In the genomic region with DNA sequence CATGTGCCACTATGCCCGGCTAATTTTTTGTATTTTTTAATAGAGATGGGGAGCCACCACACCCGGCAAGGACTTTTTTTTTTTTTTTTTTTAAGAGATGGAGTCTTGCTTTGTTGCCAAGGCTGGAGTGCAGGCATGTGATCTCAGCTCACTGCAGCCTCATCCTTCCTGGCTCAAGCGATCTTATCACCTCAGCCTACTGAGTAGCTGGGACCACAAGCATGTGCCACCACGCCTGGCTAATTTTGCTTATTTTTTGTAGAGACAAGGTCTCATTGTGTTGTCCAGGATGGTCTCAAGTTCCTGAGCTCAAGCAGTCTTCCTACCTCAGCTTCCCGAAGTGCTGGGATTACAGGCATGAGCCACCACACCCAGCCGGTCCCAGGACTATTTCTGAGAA, we compare ENCODE assay signal across 25 cellular contexts. TPM values are rescaled to one million over a fixed set of nuclear protein-coding genes. Genes with fewer than 3 reads are reported as not detected.
A peak's percentile ranks its signal among the peaks of the same experiment; 100 is the strongest.
DNase-seq lines count a peak whose midpoint lies in the region; ATAC-seq and TF ChIP-seq lines count a peak whose summit lies in the region.
"Had no signal": no experiment of that assay in that cellular context is flagged by ENCODE, and none has a peak within 500 bp of the region (broad histone marks: within the 10 kb centered on the region; RNA-seq: fewer than 3 reads in every experiment).

No MANE protein-coding gene starts in this region.

- no peaks in the 10 kb centered on the region for H3K4me1 ChIP-seq in GM23338 (ENCODE audit: insufficient read depth)
- H3K4me1 ChIP-seq in thyroid gland = no peaks in the 10 kb centered on the region
- H3K4me1 ChIP-seq: ascending aorta, heart left ventricle, lower lobe of right lung had no signal

- H3F3A ChIP-seq in GM23338 (replicated peaks; ENCODE audit: low read depth) = no peaks in the 10 kb centered on the region

- H3K4me1 Mint-ChIP-seq in GM23338 = peaks cover 2% of the 10 kb centered on the region; the same call in 1 of the 3 replicates
- H3K4me1 Mint-ChIP-seq: activated naive CD4-positive, alpha-beta T cell treated with anti-CD3 and anti-CD28 coated beads, Interleukin-2, amount 10 ng/mL, durations not matched to agents 7 days and 5 days had no signal

- peaks cover 6% of the 10 kb centered on the region for H3K27me3 Mint-ChIP-seq in GM23338 (ENCODE audit: insufficient read depth, low read depth, poor library complexity)
- H3K27me3 Mint-ChIP-seq: activated B cell treated with CpG ODN at 0.5 μM for 24 hours, IgD-negative memory B cell had no signal

- TF ChIP-seq POLR2A in erythroblast (IDR thresholded peaks at IDR 0.05; ENCODE audit: low read length) = no peak
- no peak for TF ChIP-seq POLR2A in thyroid gland (IDR thresholded peaks at IDR 0.05)

- no peaks in the 10 kb centered on the region for H3K9me3 ChIP-seq in thyroid gland
- H3K9me3 ChIP-seq: ascending aorta, esophagus squamous epithelium, heart left ventricle, lower lobe of right lung, thoracic aorta had no signal

- no peaks in the 10 kb centered on the region for H3K9me2 ChIP-seq in GM23338 (ENCODE audit: insufficient read depth)

- TF ChIP-seq CTCF in GM23338 (conservative IDR thresholded peaks at IDR 0.05; ENCODE audit: low read depth in 2 of 2) (no peak), thyroid gland (IDR thresholded peaks at IDR 0.05) (no peak)

- H3K79me2 ChIP-seq in GM23338 (replicated peaks; ENCODE audit: insufficient read depth) = no peaks in the 10 kb centered on the region

- H3K27me3 ChIP-seq in GM23338 (ENCODE audit: insufficient read depth) = no peaks in the 10 kb centered on the region
- H3K27me3 ChIP-seq in thyroid gland = no peaks in the 10 kb centered on the region
- H3K27me3 ChIP-seq: ascending aorta, heart left ventricle had no signal

- no peaks in the 10 kb centered on the region for H3K36me3 Mint-ChIP-seq in GM23338 (ENCODE audit: low read depth)
- H3K36me3 Mint-ChIP-seq: activated naive CD4-positive, alpha-beta T cell treated with anti-CD3 and anti-CD28 coated beads, Interleukin-2, amount 10 ng/mL, durations not matched to agents 7 days and 5 days; stimulated activated naive B cell treated with anti-CD40 and anti-IgM and Interleukin-4, amounts not matched to agents 10 μg/mL and 1 μg/mL and 100 μg/mL, for 72 hours had no signal

- WGBS in thyroid gland, 2 donors = 43 to 45% methylated on average over 6 of the region's 6 CpGs

- H2AFZ ChIP-seq in GM23338 = peak overlapping the region; percentile 63; the same call in 1 of the 2 replicates

- in situ Hi-C loops in G401 (cut with HindIII; ENCODE audit: low sequenced_read_pairs) = no loop called here

- DNase-seq in GM23338 (ENCODE audit: low spot score) (no peak), RPMI7951 (ENCODE audit: low read depth) (peak; percentile 28), erythroblast (lab: John Stamatoyannopoulos, UW) (peak; percentile 69), thyroid gland (peak; percentile 37 to 42), G401 (ENCODE audit: low spot score) (no peak), foreskin melanocyte (no peak)
- no peak for DNase-seq in stimulated activated CD8-positive, alpha-beta memory T cell treated with anti-CD3 and anti-CD28 coated beads, Interleukin-4, amount 100 ng/mL, for 48 hours
- DNase-seq: activated B cell treated with CpG ODN at 0.5 μM for 24 hours; activated CD8-positive, alpha-beta T cell treated with anti-CD3 and anti-CD28 coated beads for 36 hours; activated naive CD4-positive, alpha-beta T cell treated with anti-CD3 and anti-CD28 coated beads, Interleukin-2, amount 10 ng/mL, durations not matched to agents 7 days and 5 days; activated T-cell treated with anti-CD3 and anti-CD28 coated beads, Interleukin-2, amount 50 U/mL, for 24 hours; AML-193; cerebellar nuclear complex; effector CD8-positive, alpha-beta T cell; esophagus squamous epithelium; H7; heart left ventricle; lower lobe of right lung; NCI-H1930; NCI-H510A treated with DMSO at 0.1 percent for 48 hours; stimulated activated naive B cell treated with anti-CD40 and anti-IgM and Interleukin-4, amounts not matched to agents 10 μg/mL and 1 μg/mL and 100 μg/mL, for 72 hours had no signal

- H3K4me2 ChIP-seq in GM23338 = no peak overlapping the region

- H3K27ac ChIP-seq in GM23338 (ENCODE audit: low read depth) (no peak overlapping the region), thyroid gland (no peak overlapping the region)
- H3K27ac ChIP-seq: ascending aorta, esophagus squamous epithelium, heart left ventricle, lower lobe of right lung, thoracic aorta had no signal

- H3K9me3 Mint-ChIP-seq in GM23338 = no peaks in the 10 kb centered on the region
- H3K9me3 Mint-ChIP-seq: activated B cell treated with CpG ODN at 0.5 μM for 24 hours; activated CD8-positive, alpha-beta T cell treated with anti-CD3 and anti-CD28 coated beads for 36 hours; activated naive CD4-positive, alpha-beta T cell treated with anti-CD3 and anti-CD28 coated beads, Interleukin-2, amount 10 ng/mL, durations not matched to agents 7 days and 5 days; activated T-cell treated with anti-CD3 and anti-CD28 coated beads, Interleukin-2, amount 50 U/mL, for 24 hours; IgD-negative memory B cell; stimulated activated naive B cell treated with anti-CD40 and anti-IgM and Interleukin-4, amounts not matched to agents 10 μg/mL and 1 μg/mL and 100 μg/mL, for 72 hours had no signal

- H3K36me3 ChIP-seq in GM23338 (ENCODE audit: insufficient read depth) (no peaks in the 10 kb centered on the region), thyroid gland (no peaks in the 10 kb centered on the region)
- H3K36me3 ChIP-seq: ascending aorta, esophagus squamous epithelium, heart left ventricle, lower lobe of right lung, thoracic aorta had no signal

- no peaks in the 10 kb centered on the region for H4K20me1 ChIP-seq in GM23338 (replicated peaks; ENCODE audit: insufficient read depth)

- ATAC-seq in GM23338 = no peak
- ATAC-seq: activated CD8-positive, alpha-beta T cell treated with anti-CD3 and anti-CD28 coated beads for 36 hours; heart left ventricle; lower lobe of right lung; sciatic nerve; stimulated activated naive B cell treated with anti-CD40 and anti-IgM and Interleukin-4, amounts not matched to agents 10 μg/mL and 1 μg/mL and 100 μg/mL, for 72 hours had no signal

- H3K4me3 ChIP-seq in GM23338 (no peak overlapping the region), thyroid gland (replicated peaks in 1 of 3) (no peak overlapping the region)
- H3K4me3 ChIP-seq: ascending aorta, esophagus squamous epithelium, heart left ventricle, lower lobe of right lung, thoracic aorta had no signal

- H3K4me3 Mint-ChIP-seq in GM23338 = no peak overlapping the region
- H3K4me3 Mint-ChIP-seq: activated B cell treated with CpG ODN at 0.5 μM for 24 hours; activated CD8-positive, alpha-beta T cell treated with anti-CD3 and anti-CD28 coated beads for 36 hours; activated naive CD4-positive, alpha-beta T cell treated with anti-CD3 and anti-CD28 coated beads, Interleukin-2, amount 10 ng/mL, durations not matched to agents 7 days and 5 days; activated T-cell treated with anti-CD3 and anti-CD28 coated beads, Interleukin-2, amount 50 U/mL, for 24 hours; IgD-negative memory B cell; stimulated activated naive B cell treated with anti-CD40 and anti-IgM and Interleukin-4, amounts not matched to agents 10 μg/mL and 1 μg/mL and 100 μg/mL, for 72 hours had no signal

- no peak overlapping the region for H3K27ac Mint-ChIP-seq in GM23338
- H3K27ac Mint-ChIP-seq: activated B cell treated with CpG ODN at 0.5 μM for 24 hours; activated CD8-positive, alpha-beta T cell treated with anti-CD3 and anti-CD28 coated beads for 36 hours; activated naive CD4-positive, alpha-beta T cell treated with anti-CD3 and anti-CD28 coated beads, Interleukin-2, amount 10 ng/mL, durations not matched to agents 7 days and 5 days; activated T-cell treated with anti-CD3 and anti-CD28 coated beads, Interleukin-2, amount 50 U/mL, for 24 hours; IgD-negative memory B cell; stimulated activated naive B cell treated with anti-CD40 and anti-IgM and Interleukin-4, amounts not matched to agents 10 μg/mL and 1 μg/mL and 100 μg/mL, for 72 hours had no signal

- intact Hi-C loops in thyroid gland (cut with DNase I) = loop anchor here (10.0 kb wide), 1 partner anchor 318 kb away; no protein-coding TSS in a partner anchor

TF ChIP-seq in GM23338, 12 proteins besides CTCF, POLR2A, EP300 and RAD21 (continues in another document):
- no peak for TF ChIP-seq POLR2AphosphoS5 (IDR thresholded peaks at IDR 0.05; ENCODE audit: low read depth)
- TF ChIP-seq CREB1 (CRISPR knock-in tag; IDR thresholded peaks at IDR 0.05; ENCODE audit: low read depth) = no peak
- no peak for TF ChIP-seq EZH2phosphoT487 (IDR thresholded peaks at IDR 0.05; ENCODE audit: unreplicated experiment)
- no peak for TF ChIP-seq ZNF114 (CRISPR knock-in tag; IDR thresholded peaks at IDR 0.05)
- TF ChIP-seq NANOG (IDR thresholded peaks at IDR 0.05; ENCODE audit: borderline replicate concordance) = no peak
- TF ChIP-seq, protein P1, sequence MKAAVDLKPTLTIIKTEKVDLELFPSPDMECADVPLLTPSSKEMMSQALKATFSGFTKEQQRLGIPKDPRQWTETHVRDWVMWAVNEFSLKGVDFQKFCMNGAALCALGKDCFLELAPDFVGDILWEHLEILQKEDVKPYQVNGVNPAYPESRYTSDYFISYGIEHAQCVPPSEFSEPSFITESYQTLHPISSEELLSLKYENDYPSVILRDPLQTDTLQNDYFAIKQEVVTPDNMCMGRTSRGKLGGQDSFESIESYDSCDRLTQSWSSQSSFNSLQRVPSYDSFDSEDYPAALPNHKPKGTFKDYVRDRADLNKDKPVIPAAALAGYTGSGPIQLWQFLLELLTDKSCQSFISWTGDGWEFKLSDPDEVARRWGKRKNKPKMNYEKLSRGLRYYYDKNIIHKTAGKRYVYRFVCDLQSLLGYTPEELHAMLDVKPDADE (IDR thresholded peaks at IDR 0.05) = no peak
- no peak for TF ChIP-seq STAT1 (IDR thresholded peaks at IDR 0.05; ENCODE audit: unreplicated experiment)

RNA-seq across cellular contexts. Expression of gene MCU, which starts 9.3 kb away (rescaled TPM):
- 54.6 and 68.2 TPM in 2 replicates for total RNA-seq in GM23338 (2014; rRNA removed; shearing (Covaris generic))
- 40.1 and 41.8 TPM in 2 replicates for polyA plus RNA-seq in GM23338 (2016; fragmentation: Nextera tagmentation; extraction: Ambion mirVana)
- total RNA-seq in RPMI7951 (2014; rRNA removed; shearing (Covaris generic)) = 26.0 and 31.1 TPM in 2 replicates
- total RNA-seq in thyroid gland = 10 to 100 TPM; 11.4 to 33.3 (median 24.9) TPM
- total RNA-seq in G401 (2014; rRNA removed; shearing (Covaris generic)) = 25.8 and 41.6 TPM in 2 replicates

RNA-seq across cellular contexts. Expression of gene MICU1, which starts 56.7 kb away (rescaled TPM):
- 27.5 and 41.6 TPM in 2 replicates for total RNA-seq in GM23338 (2014; rRNA removed; shearing (Covaris generic))
- 52.3 and 55.7 TPM in 2 replicates for polyA plus RNA-seq in GM23338 (2016; fragmentation: Nextera tagmentation; extraction: Ambion mirVana)
- 38.9 and 50.6 TPM in 2 replicates for total RNA-seq in RPMI7951 (2014; rRNA removed; shearing (Covaris generic))
- 10 to 100 TPM; 26.5 to 33.9 (median 31.5) TPM for total RNA-seq in thyroid gland
- total RNA-seq in G401 (2014; rRNA removed; shearing (Covaris generic)) = 57.0 and 57.1 TPM in 2 replicates

Comparison
In these comparisons a context has a peak if more than half of its experiments do, and no peak if none do; other contexts are left out.
1. DNase-seq: peak in RPMI7951 (single experiment), erythroblast (2 of 2) and thyroid gland (2 of 2); none in GM23338 (single experiment), G401 (single experiment), foreskin melanocyte (single experiment) and stimulated activated CD8-positive, alpha-beta memory T cell treated with anti-CD3 and anti-CD28 coated beads, Interleukin-4, amount 100 ng/mL, for 48 hours (single experiment).